In genomic region chr6:36333889-36334288, GRCh38 we compare ENCODE assay signal across 20 cellular contexts. TPM values are rescaled to one million over a fixed set of nuclear protein-coding genes. Genes with fewer than 3 reads are reported as not detected.
DNase-seq lines count a peak whose midpoint lies in the region; ATAC-seq and TF ChIP-seq lines count a peak whose summit lies in the region.
"Had no signal": no experiment of that assay in that cellular context is flagged by ENCODE, and none has a peak within 500 bp of the region (broad histone marks: within the 10 kb centered on the region; RNA-seq: fewer than 3 reads in every experiment).

No MANE protein-coding gene starts in this region.

- peak overlapping the region; percentile 42 to 93 (median 84) for H3K27ac Mint-ChIP-seq in brain
- no peak overlapping the region for H3K27ac Mint-ChIP-seq in CD8-positive, alpha-beta memory T cell
- H3K27ac Mint-ChIP-seq: activated naive CD4-positive, alpha-beta T cell treated with anti-CD3 and anti-CD28 coated beads, Interleukin-2, amount 50 U/mL, for 72 hours; stimulated activated naive B cell treated with anti-CD40 and anti-IgM and Interleukin-4, amounts not matched to agents 10 μg/mL and 1 μg/mL and 100 μg/mL, for 72 hours had no signal

- no peak overlapping the region for H3K9ac ChIP-seq in smooth muscle cell (ENCODE audit: low read depth)

- 36% methylated on average over 14 of the region's 14 CpGs for WGBS in smooth muscle cell (ENCODE audit: low lambda C conversion rate)

- ATAC-seq in GM21529 (IDR thresholded peaks at IDR 0.05; ENCODE audit: unreplicated experiment) = no peak
- ATAC-seq: activated CD4-positive, CD25-positive, alpha-beta regulatory T cell treated with anti-CD3 and anti-CD28 coated beads, Interleukin-2, amount 50 U/mL, for 24 hours; activated naive CD4-positive, alpha-beta T cell treated with anti-CD3 and anti-CD28 coated beads, Interleukin-2, amount 50 U/mL, for 72 hours; stimulated activated naive B cell treated with anti-CD40 and anti-IgM and Interleukin-4, amounts not matched to agents 10 μg/mL and 1 μg/mL and 100 μg/mL, for 72 hours; T-helper 17 cell had no signal

- H3K27me3 Mint-ChIP-seq in brain = peaks cover 10% of the 10 kb centered on the region
- peaks cover 20 to 48% of the 10 kb centered on the region in 2 donors for H3K27me3 Mint-ChIP-seq in CD8-positive, alpha-beta memory T cell

- no peaks in the 10 kb centered on the region for H3K9me3 ChIP-seq in smooth muscle cell (replicated peaks; ENCODE audit: low read depth)
- H3K9me3 ChIP-seq in CD8-positive, alpha-beta memory T cell (ENCODE audit: low read length) = no peaks in the 10 kb centered on the region
- H3K9me3 ChIP-seq: BE2C had no signal

- no peak overlapping the region for H2AFZ ChIP-seq in smooth muscle cell (ENCODE audit: low read depth)

- H3K4me2 ChIP-seq in smooth muscle cell = peak overlapping the region; percentile 20

- H3F3A ChIP-seq in smooth muscle cell (ENCODE audit: low read depth) = peaks cover 7% of the 10 kb centered on the region

- peaks cover 44% of the 10 kb centered on the region for H3K4me1 Mint-ChIP-seq in brain
- peaks cover 4 to 15% (median 11%) of the 10 kb centered on the region in 3 donors for H3K4me1 Mint-ChIP-seq in CD8-positive, alpha-beta memory T cell

- TF ChIP-seq CTCF in brain (conservative IDR thresholded peaks at IDR 0.05) (no peak), smooth muscle cell (IDR thresholded peaks at IDR 0.05; ENCODE audit: borderline replicate concordance, insufficient read depth, poor library complexity, severe bottlenecking) (no peak)

- H3K4me3 Mint-ChIP-seq in brain = peak overlapping the region in 3 of 5 experiments; percentile 25 to 59 (median 51)
- no peak overlapping the region for H3K4me3 Mint-ChIP-seq in CD8-positive, alpha-beta memory T cell
- H3K4me3 Mint-ChIP-seq: central memory CD8-positive, alpha-beta T cell; stimulated activated naive B cell treated with anti-CD40 and anti-IgM and Interleukin-4, amounts not matched to agents 10 μg/mL and 1 μg/mL and 100 μg/mL, for 72 hours had no signal

- H3K4me1 ChIP-seq in smooth muscle cell (ENCODE audit: low read depth) = peaks cover 6% of the 10 kb centered on the region
- H3K4me1 ChIP-seq in CD8-positive, alpha-beta memory T cell (ENCODE audit: insufficient read depth, low read length) = peaks cover 4% of the 10 kb centered on the region
- H3K4me1 ChIP-seq: BE2C had no signal

- CTCF ChIA-PET in CD8-positive, alpha-beta memory T cell (lab: Charles Lee) = no interaction called here

- H3K36me3 Mint-ChIP-seq in brain = no peaks in the 10 kb centered on the region
- H3K36me3 Mint-ChIP-seq in CD8-positive, alpha-beta memory T cell = no peaks in the 10 kb centered on the region
- H3K36me3 Mint-ChIP-seq: activated naive CD4-positive, alpha-beta T cell treated with anti-CD3 and anti-CD28 coated beads, Interleukin-2, amount 50 U/mL, for 72 hours; stimulated activated naive B cell treated with anti-CD40 and anti-IgM and Interleukin-4, amounts not matched to agents 10 μg/mL and 1 μg/mL and 100 μg/mL, for 72 hours had no signal

- H3K27me3 ChIP-seq in layer of hippocampus (ENCODE audit: control insufficient read depth, insufficient read depth, low read length) (peaks cover 2% of the 10 kb centered on the region), smooth muscle cell (ENCODE audit: low read depth) (no peaks in the 10 kb centered on the region)
- peaks cover 19% of the 10 kb centered on the region for H3K27me3 ChIP-seq in CD8-positive, alpha-beta memory T cell (ENCODE audit: insufficient read depth, low read length, poor library complexity, severe bottlenecking)
- H3K27me3 ChIP-seq: BE2C had no signal

- no peaks in the 10 kb centered on the region for H3K36me3 ChIP-seq in smooth muscle cell (ENCODE audit: low read depth)
- no peaks in the 10 kb centered on the region for H3K36me3 ChIP-seq in CD8-positive, alpha-beta memory T cell (ENCODE audit: insufficient read depth, low read length)
- H3K36me3 ChIP-seq: BE2C had no signal

- DNase-seq in EH (ENCODE audit: low read depth) (peak; percentile 43), smooth muscle cell (lab: John Stamatoyannopoulos, UW; ENCODE audit: unreplicated experiment) (no peak), AG08396 (ENCODE audit: low spot score) (no peak)
- no peak for DNase-seq in activated CD4-positive, alpha-beta T cell treated with anti-CD3 and anti-CD28 coated beads, Interleukin-2, amount 50 U/mL, for 4 hours
- DNase-seq in CD8-positive, alpha-beta memory T cell = no peak
- DNase-seq: BE2C; DND-41; NCI-H1694; NCI-H69; stimulated activated naive B cell treated with anti-CD40 and anti-IgM and Interleukin-4, amounts not matched to agents 10 μg/mL and 1 μg/mL and 100 μg/mL, for 72 hours; T-helper 17 cell had no signal

- H3K9me3 Mint-ChIP-seq in brain = no peaks in the 10 kb centered on the region
- H3K9me3 Mint-ChIP-seq in CD8-positive, alpha-beta memory T cell = no peaks in the 10 kb centered on the region
- H3K9me3 Mint-ChIP-seq: activated naive CD4-positive, alpha-beta T cell treated with anti-CD3 and anti-CD28 coated beads, Interleukin-2, amount 50 U/mL, for 72 hours; central memory CD8-positive, alpha-beta T cell; stimulated activated naive B cell treated with anti-CD40 and anti-IgM and Interleukin-4, amounts not matched to agents 10 μg/mL and 1 μg/mL and 100 μg/mL, for 72 hours had no signal

- H3K79me2 ChIP-seq in smooth muscle cell (ENCODE audit: low read depth) = no peaks in the 10 kb centered on the region

- POLR2A ChIA-PET in CD8-positive, alpha-beta memory T cell (lab: Charles Lee) = no interaction called here

- H3K27ac ChIP-seq in layer of hippocampus (ENCODE audit: low read depth, low read length) (peak overlapping the region; percentile 25), smooth muscle cell (ENCODE audit: low read depth) (no peak overlapping the region)
- no peak overlapping the region for H3K27ac ChIP-seq in CD8-positive, alpha-beta memory T cell (ENCODE audit: low read depth, low read length)
- H3K27ac ChIP-seq: HL-60 had no signal

- no peaks in the 10 kb centered on the region for H4K20me1 ChIP-seq in smooth muscle cell (ENCODE audit: low read depth)

- H3K4me3 ChIP-seq in smooth muscle cell = no peak overlapping the region
- no peak overlapping the region for H3K4me3 ChIP-seq in CD8-positive, alpha-beta memory T cell (ENCODE audit: low read length)

RNA-seq across cellular contexts. Expression of gene BNIP5, which starts 2.8 kb away (rescaled TPM):
- not detected for polyA plus RNA-seq in brain (ENCODE audit: insufficient read depth, low read depth, low replicate concordance)
- not detected in 2 replicates for total RNA-seq in smooth muscle cell
- polyA plus RNA-seq in smooth muscle cell = not detected in 2 replicates
- total RNA-seq in CD8-positive, alpha-beta memory T cell = not detected
- polyA plus RNA-seq in CD8-positive, alpha-beta memory T cell = not detected
- total RNA-seq: activated naive CD4-positive, alpha-beta T cell treated with anti-CD3 and anti-CD28 coated beads, Interleukin-2, amount 50 U/mL, for 72 hours; LHCN-M2; T-helper 17 cell had no signal
- polyA plus RNA-seq: keratinocyte had no signal

RNA-seq across cellular contexts. Expression of gene ETV7, which starts 53.6 kb away (rescaled TPM):
- polyA plus RNA-seq in brain (ENCODE audit: insufficient read depth, low read depth, low replicate concordance) = 1.2 TPM
- 0.18 TPM in 1 of 2 replicates, not detected in the other for total RNA-seq in smooth muscle cell
- 0.83 and 1.2 TPM in 2 replicates for polyA plus RNA-seq in smooth muscle cell
- under 1 TPM; 0.61 to 0.78 TPM for total RNA-seq in CD8-positive, alpha-beta memory T cell
- polyA plus RNA-seq in CD8-positive, alpha-beta memory T cell = 2.4 TPM

Comparison
In these comparisons a context has a peak if more than half of its experiments do, and no peak if none do; other contexts are left out.
1. H3K27ac Mint-ChIP-seq: peak in brain (5 of 5); none in CD8-positive, alpha-beta memory T cell (0 of 8).
2. H3K4me3 Mint-ChIP-seq: peak in brain (3 of 5); none in CD8-positive, alpha-beta memory T cell (0 of 7).